8 cellular contexts compared by ENCODE assay signal in genomic region chr17:78314683-78315354, GRCh38. TPM values are rescaled to one million over a fixed set of nuclear protein-coding genes. Genes with fewer than 3 reads are reported as not detected.
DNase-seq lines count a peak whose midpoint lies in the region; ATAC-seq and TF ChIP-seq lines count a peak whose summit lies in the region.

No MANE protein-coding gene starts in this region.

- peak overlapping the region; percentile 76 to 93 for H3K4ac ChIP-seq in mesenchymal stem cell (ENCODE audit: low read depth in 1 of 2, low read length in 2 of 2)

- 85 to 93% methylated on average over 12 of the region's 12 CpGs for WGBS in heart right ventricle, 2 donors
- 83 to 86% (median 85%) methylated on average over 12 of the region's 12 CpGs for WGBS in adipose tissue, 3 donors
- 60% methylated on average over 10 of the region's 12 CpGs for WGBS in mesenchymal stem cell

- peak overlapping the region; percentile 62 for H4K91ac ChIP-seq in mesenchymal stem cell (ENCODE audit: low read length)

- H3K9me3 ChIP-seq in heart right ventricle (no peaks in the 10 kb centered on the region), mesenchymal stem cell (ENCODE audit: control insufficient read depth, low read length) (no peaks in the 10 kb centered on the region), upper lobe of right lung (no peaks in the 10 kb centered on the region)

- peak overlapping the region; percentile 94 for H2BK120ac ChIP-seq in mesenchymal stem cell (ENCODE audit: low read depth, low read length)

- peak overlapping the region in 1 of 2 experiments; percentile 0 for H3K14ac ChIP-seq in mesenchymal stem cell (ENCODE audit: low read length in 2 of 2)

- H3K27ac ChIP-seq in heart right ventricle (peak overlapping the region in 9 of 10 donors; percentile 59 to 91 (median 79)), adipose tissue (ENCODE audit: low read depth, low read length) (peak overlapping the region; percentile 73), mesenchymal stem cell (ENCODE audit: low read length, poor library complexity, severe bottlenecking) (peak overlapping the region; percentile 99), upper lobe of right lung (peak overlapping the region; percentile 80)

- H3K36me3 ChIP-seq in heart right ventricle (no peaks in the 10 kb centered on the region), mesenchymal stem cell (ENCODE audit: control insufficient read depth in 1 of 2, insufficient read depth in 2 of 2, low read depth in 1 of 2, low read length in 2 of 2) (no peaks in the 10 kb centered on the region), upper lobe of right lung (no peaks in the 10 kb centered on the region)

- peak overlapping the region; percentile 87 for H3K9ac ChIP-seq in mesenchymal stem cell (ENCODE audit: low read length)

- H3K4me3 ChIP-seq in heart right ventricle: peak overlapping the region in 3 of 10 donors; percentile 52 to 58 (median 54)
- H3K4me3 ChIP-seq in mesenchymal stem cell (ENCODE audit: insufficient read depth in 1 of 2, low read depth in 1 of 2, low read length in 2 of 2): peak overlapping the region in 1 of 2 experiments; percentile 63
- H3K4me3 ChIP-seq in upper lobe of right lung: peak overlapping the region; percentile 49

- peaks cover 0 to 25% (median 0%) of the 10 kb centered on the region in 7 donors for H3K27me3 ChIP-seq in heart right ventricle
- H3K27me3 ChIP-seq in mesenchymal stem cell (ENCODE audit: control insufficient read depth in 1 of 2, insufficient read depth in 1 of 2, low read length in 2 of 2): no peaks in the 10 kb centered on the region
- no peaks in the 10 kb centered on the region for H3K27me3 ChIP-seq in upper lobe of right lung

- H2AFZ ChIP-seq in mesenchymal stem cell (ENCODE audit: low read depth, low read length): no peak overlapping the region

- peaks cover 13 to 50% (median 37%) of the 10 kb centered on the region in 9 donors for H3K4me1 ChIP-seq in heart right ventricle
- peaks cover 41% of the 10 kb centered on the region for H3K4me1 ChIP-seq in mesenchymal stem cell (ENCODE audit: control insufficient read depth, insufficient read depth, low read depth, low read length)
- H3K4me1 ChIP-seq in upper lobe of right lung: peaks cover 47% of the 10 kb centered on the region

- DNase-seq in heart right ventricle: no peak
- no peak for DNase-seq in Right ventricle myocardium superior
- peak; percentile 32 for DNase-seq in mesenchymal stem cell
- no peak for DNase-seq in upper lobe of right lung
- no peak for DNase-seq in dedifferentiated amniotic fluid mesenchymal stem cell (ENCODE audit: extremely low spot score)
- no peak for DNase-seq in NCI-H1092 (lab: John Stamatoyannopoulos, UW)

- H2BK15ac ChIP-seq in mesenchymal stem cell (ENCODE audit: low read depth, poor library complexity, severe bottlenecking): peak overlapping the region; percentile 71

- TF ChIP-seq CTCF in heart right ventricle (IDR thresholded peaks at IDR 0.05) (no peak), upper lobe of right lung (IDR thresholded peaks at IDR 0.05) (peak; percentile 5)

- no peak overlapping the region for H3K4me2 ChIP-seq in mesenchymal stem cell (ENCODE audit: low read length, poor library complexity, severe bottlenecking)

- H2BK5ac ChIP-seq in mesenchymal stem cell (ENCODE audit: low read depth, low read length, poor library complexity, severe bottlenecking): no peak overlapping the region

- peak overlapping the region; percentile 97 to 99 for H3K18ac ChIP-seq in mesenchymal stem cell (ENCODE audit: low read depth in 1 of 2, low read length in 2 of 2)

- H4K8ac ChIP-seq in mesenchymal stem cell (ENCODE audit: low read length): peak overlapping the region; percentile 97

- ATAC-seq in heart right ventricle (no peak), Right ventricle myocardium superior (ENCODE audit: poor library complexity) (no peak), upper lobe of right lung (no peak), GM19397 (IDR thresholded peaks at IDR 0.05; ENCODE audit: unreplicated experiment) (no peak)

- no peak overlapping the region for H3K23ac ChIP-seq in mesenchymal stem cell (ENCODE audit: low read length in 2 of 2)

- peak overlapping the region; percentile 93 to 98 for H2BK12ac ChIP-seq in mesenchymal stem cell (ENCODE audit: low read length in 2 of 2)

- peak overlapping the region; percentile 98 for H2AK5ac ChIP-seq in mesenchymal stem cell (ENCODE audit: low read length, severe bottlenecking)

- intact Hi-C loops in heart right ventricle (cut with DNase I) (no loop called here), Right ventricle myocardium superior (cut with DNase I) (no loop called here), upper lobe of right lung (cut with DNase I) (no loop called here)

- H3K79me1 ChIP-seq in mesenchymal stem cell (replicated peaks; ENCODE audit: low read length, poor library complexity, severe bottlenecking): no peaks in the 10 kb centered on the region

RNA-seq across cellular contexts. Expression of gene SOCS3, which starts 45.1 kb away (rescaled TPM):
- total RNA-seq in heart right ventricle (100 to 1,000 TPM in 2 of 10 donors, 10 to 100 TPM in 6, 1 to 10 TPM in 2; 7.7 to 189 (median 17.0) TPM), Right ventricle myocardium superior (10.5 TPM), upper lobe of right lung (82.0 TPM)
- polyA plus RNA-seq in heart right ventricle (10 to 100 TPM; 13.5 to 30.2 TPM), adipose tissue (1,000 to 10,000 TPM in 1 of 3 donors, 100 to 1,000 TPM in 1, 10 to 100 TPM in 1; 33.1 to 1,268 (median 796) TPM)
- 64.5 TPM for polyA plus RNA-seq in mesenchymal stem cell (2013, experiment 1 of 2)
- 62.3 TPM for polyA plus RNA-seq in mesenchymal stem cell (2013, experiment 2 of 2)
